ENCODE assay signal across 13 cellular contexts in genomic region chr22:35893698-35894097, GRCh38.
DNase-seq lines count a peak whose midpoint lies in the region; ATAC-seq lines count a peak whose summit lies in the region.
"Had no signal": no experiment of that assay in that cellular context is flagged by ENCODE, and none has a peak within 500 bp of the region (broad histone marks: within the 10 kb centered on the region; RNA-seq: fewer than 3 reads in every experiment).

No MANE protein-coding gene starts in this region.

- H2BK5ac ChIP-seq in mesenchymal stem cell (ENCODE audit: low read depth, low read length, poor library complexity, severe bottlenecking): no peak overlapping the region

- H3K4me3 ChIP-seq in mesenchymal stem cell (ENCODE audit: insufficient read depth in 1 of 2, low read depth in 1 of 2, low read length in 2 of 2): peak overlapping the region in 1 of 2 experiments; percentile 0
- peak overlapping the region; percentile 85 to 87 for H3K4me3 ChIP-seq in stomach smooth muscle (ENCODE audit: low read length in 2 of 2)
- no peak overlapping the region for H3K4me3 ChIP-seq in GM23248

- no peak overlapping the region for H2BK12ac ChIP-seq in mesenchymal stem cell (ENCODE audit: low read length in 2 of 2)

- H2AFZ ChIP-seq in mesenchymal stem cell (ENCODE audit: low read depth, low read length) (no peak overlapping the region), GM23248 (no peak overlapping the region)

- no peak overlapping the region for H4K8ac ChIP-seq in mesenchymal stem cell (ENCODE audit: low read length)

- H2BK15ac ChIP-seq in mesenchymal stem cell (ENCODE audit: low read depth, poor library complexity, severe bottlenecking): no peak overlapping the region

- H3K27ac ChIP-seq in mesenchymal stem cell (ENCODE audit: low read length, poor library complexity, severe bottlenecking) (no peak overlapping the region), stomach smooth muscle (ENCODE audit: low read length) (peak overlapping the region; percentile 93), GM23248 (no peak overlapping the region)

- no peak overlapping the region for H3K4me2 ChIP-seq in mesenchymal stem cell (ENCODE audit: low read length, poor library complexity, severe bottlenecking)
- H3K4me2 ChIP-seq in GM23248 (ENCODE audit: unreplicated experiment): no peak overlapping the region

- H3K23ac ChIP-seq in mesenchymal stem cell (ENCODE audit: low read length in 2 of 2): no peak overlapping the region

- peaks cover 49% of the 10 kb centered on the region for H3F3A ChIP-seq in GM23248 (ENCODE audit: insufficient read depth)

- no peak overlapping the region for H3K14ac ChIP-seq in mesenchymal stem cell (ENCODE audit: low read length in 2 of 2)

- no peaks in the 10 kb centered on the region for H3K9me3 ChIP-seq in mesenchymal stem cell (ENCODE audit: control insufficient read depth, low read length)
- no peaks in the 10 kb centered on the region for H3K9me3 ChIP-seq in stomach smooth muscle (ENCODE audit: control insufficient read depth in 2 of 2, low read length in 2 of 2)
- H3K9me3 ChIP-seq in GM23248 (ENCODE audit: low read depth): no peaks in the 10 kb centered on the region

- in situ Hi-C loops in GM23248 (cut with MboI): no loop called here

- H3K79me2 ChIP-seq in GM23248 (ENCODE audit: insufficient read depth): peaks cover 96% of the 10 kb centered on the region

- H3K36me3 ChIP-seq in mesenchymal stem cell (ENCODE audit: control insufficient read depth in 1 of 2, insufficient read depth in 2 of 2, low read depth in 1 of 2, low read length in 2 of 2): peaks cover 0 to 3% of the 10 kb centered on the region in 2 experiments
- no peaks in the 10 kb centered on the region for H3K36me3 ChIP-seq in stomach smooth muscle (ENCODE audit: control insufficient read depth in 2 of 2, insufficient read depth in 2 of 2, low read length in 2 of 2)
- H3K36me3 ChIP-seq in GM23248 (ENCODE audit: low read depth): no peaks in the 10 kb centered on the region

- ATAC-seq in GM19035 (IDR thresholded peaks at IDR 0.05; ENCODE audit: unreplicated experiment) (no peak), HG02885 (IDR thresholded peaks at IDR 0.05; ENCODE audit: poor library complexity, unreplicated experiment) (no peak)
- ATAC-seq: activated naive CD8-positive, alpha-beta T cell treated with anti-CD3 and anti-CD28 coated beads, Interleukin-2, amount 50 U/mL, for 24 hours had no signal

- H3K18ac ChIP-seq in mesenchymal stem cell (ENCODE audit: low read depth in 1 of 2, low read length in 2 of 2): no peak overlapping the region

- no peak overlapping the region for H4K91ac ChIP-seq in mesenchymal stem cell (ENCODE audit: low read length)

- H2BK120ac ChIP-seq in mesenchymal stem cell (ENCODE audit: low read depth, low read length): no peak overlapping the region

- WGBS in mesenchymal stem cell: 89% methylated on average over 3 of the region's 4 CpGs
- WGBS in GM23248 (ENCODE audit: low coverage in 1 of 2, low lambda C conversion rate in 2 of 2, missing lambda C conversion rate in 2 of 2), 2 experiments: 61 to 63% methylated on average over 4 of the region's 4 CpGs

- peak overlapping the region; percentile 71 for H3K9ac ChIP-seq in mesenchymal stem cell (ENCODE audit: low read length)
- H3K9ac ChIP-seq in stomach smooth muscle (ENCODE audit: low read length in 2 of 2): peak overlapping the region; percentile 86
- H3K9ac ChIP-seq in GM23248: no peak overlapping the region

- no peak overlapping the region for H3K4ac ChIP-seq in mesenchymal stem cell (ENCODE audit: low read depth in 1 of 2, low read length in 2 of 2)

- no peaks in the 10 kb centered on the region; the same call in 1 of the 2 replicates for H4K20me1 ChIP-seq in GM23248 (ENCODE audit: insufficient read depth)

- H3K79me1 ChIP-seq in mesenchymal stem cell (replicated peaks; ENCODE audit: low read length, poor library complexity, severe bottlenecking): peaks cover 27% of the 10 kb centered on the region

- peak; percentile 20 for DNase-seq in amniotic epithelial cell (ENCODE audit: low read depth)
- peak; percentile 37 for DNase-seq in fibroblast of peridontal ligament (ENCODE audit: extremely low read depth)
- DNase-seq in mesenchymal stem cell: peak; percentile 50
- DNase-seq in GM23248: no peak
- no peak for DNase-seq in activated CD8-positive, alpha-beta memory T cell treated with anti-CD3 and anti-CD28 coated beads for 24 hours
- DNase-seq: activated CD4-positive, alpha-beta T cell treated with anti-CD3 and anti-CD28 coated beads for 1 hour; activated naive CD8-positive, alpha-beta T cell treated with anti-CD3 and anti-CD28 coated beads, Interleukin-2, amount 50 U/mL, for 24 hours; head of caudate nucleus; NCI-H524 treated with DMSO at 0.1 percent for 48 hours; occipital lobe had no signal

- H3K9me2 ChIP-seq in GM23248 (ENCODE audit: insufficient read depth): no peaks in the 10 kb centered on the region

- no peaks in the 10 kb centered on the region for H3K27me3 ChIP-seq in mesenchymal stem cell (ENCODE audit: control insufficient read depth in 1 of 2, insufficient read depth in 1 of 2, low read length in 2 of 2)
- H3K27me3 ChIP-seq in stomach smooth muscle (ENCODE audit: control insufficient read depth in 1 of 2, insufficient read depth in 2 of 2, low read length in 2 of 2): no peaks in the 10 kb centered on the region
- H3K27me3 ChIP-seq in GM23248 (replicated peaks; ENCODE audit: insufficient read depth): no peaks in the 10 kb centered on the region

- H3K4me1 ChIP-seq in mesenchymal stem cell (ENCODE audit: control insufficient read depth, insufficient read depth, low read depth, low read length): peaks cover 12% of the 10 kb centered on the region
- peaks cover 21% of the 10 kb centered on the region for H3K4me1 ChIP-seq in stomach smooth muscle (ENCODE audit: control insufficient read depth, insufficient read depth, low read length)
- H3K4me1 ChIP-seq in GM23248 (ENCODE audit: insufficient read depth): peaks cover 40% of the 10 kb centered on the region

- H2AK5ac ChIP-seq in mesenchymal stem cell (ENCODE audit: low read length, severe bottlenecking): peak overlapping the region; percentile 11

Comparison
In these comparisons a context has a peak if more than half of its experiments do, and no peak if none do; other contexts are left out.
1. DNase-seq: peak in amniotic epithelial cell (single experiment), fibroblast of peridontal ligament (single experiment) and mesenchymal stem cell (single experiment); none in GM23248 (single experiment) and activated CD8-positive, alpha-beta memory T cell treated with anti-CD3 and anti-CD28 coated beads for 24 hours (single experiment).